1 cellular context compared by ENCODE assay signal in genomic region chr14:79483472-79483871, GRCh38.
TF ChIP-seq lines count a peak whose summit lies in the region.

No MANE protein-coding gene starts in this region.

TF ChIP-seq in IMR-90, 13 proteins besides CTCF, POLR2A, EP300 and RAD21:
- peak; percentile 43 for TF ChIP-seq FOS (IDR thresholded peaks at IDR 0.05; ENCODE audit: low read depth, low read length)
- TF ChIP-seq MAFK (IDR thresholded peaks at IDR 0.05; ENCODE audit: low read depth, low read length): no peak
- TF ChIP-seq BHLHE40 (IDR thresholded peaks at IDR 0.05; ENCODE audit: low read depth, low read length): no peak
- no peak for TF ChIP-seq ELK1 (IDR thresholded peaks at IDR 0.05; ENCODE audit: borderline replicate concordance, low read depth, low read length)
- TF ChIP-seq RFX5 (IDR thresholded peaks at IDR 0.05; ENCODE audit: low read depth, low read length): no peak
